In the genomic region with DNA sequence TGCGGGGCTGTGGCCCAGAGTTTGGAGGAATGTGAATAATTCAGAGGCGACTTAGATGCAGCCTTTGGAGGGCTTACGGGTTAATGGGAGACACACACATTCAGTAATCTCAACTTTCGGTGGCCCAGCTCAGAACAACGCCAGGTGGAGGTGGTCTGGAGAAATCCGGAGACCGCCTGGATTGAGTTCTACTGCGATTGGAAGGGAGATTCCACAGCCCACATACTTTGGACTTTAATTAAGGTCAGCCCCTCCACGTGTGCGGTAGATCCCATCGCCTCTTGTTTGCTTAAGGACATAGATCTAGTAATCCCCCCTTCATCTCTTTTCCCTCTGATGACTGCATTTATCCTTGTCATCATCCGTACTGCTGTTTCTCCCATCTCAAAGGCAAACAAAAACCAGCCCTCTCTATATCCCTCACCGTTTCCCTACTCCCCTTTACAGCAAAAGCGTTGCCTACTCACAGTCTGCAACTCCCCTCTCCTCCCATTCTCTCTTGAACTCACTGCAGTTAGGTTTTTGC, we compare ENCODE assay signal across 8 cellular contexts. TPM values are rescaled to one million over a fixed set of nuclear protein-coding genes. Genes with fewer than 3 reads are reported as not detected.
DNase-seq lines count a peak whose midpoint lies in the region; ATAC-seq and TF ChIP-seq lines count a peak whose summit lies in the region.

No MANE protein-coding gene starts in this region.

- H3K4me1 ChIP-seq in CD8-positive, alpha-beta T cell (ENCODE audit: insufficient read depth, low read length), result peaks cover 11% of the 10 kb centered on the region
- H3K4me1 ChIP-seq in skeletal muscle satellite cell (ENCODE audit: control insufficient read depth, insufficient read depth, low read length), result peaks cover 10% of the 10 kb centered on the region

- CTCF ChIA-PET in CD8-positive, alpha-beta T cell (lab: Charles Lee), result interaction anchor here (0.8 to 2.5 kb wide), 4 partner anchors 12 to 154 kb away, joined by 3 to 7 read pairs (median 3); no protein-coding TSS in a partner anchor
- CTCF ChIA-PET in HEK293T (lab: Yijun Ruan, JAX), result interaction anchor here (0.8 kb wide), 1 partner anchor 72 kb away, joined by 4 read pairs; no protein-coding TSS in a partner anchor

- no peaks in the 10 kb centered on the region for H3K27me3 Mint-ChIP-seq in CD8-positive, alpha-beta T cell (ENCODE audit: low read depth)

- H3K4me1 Mint-ChIP-seq in CD8-positive, alpha-beta T cell (ENCODE audit: low read depth), result peaks cover 31% of the 10 kb centered on the region

- H3K27ac ChIP-seq in CD8-positive, alpha-beta T cell (ENCODE audit: low read depth, low read length), result peak overlapping the region; percentile 86

- ATAC-seq in CD8-positive, alpha-beta T cell, result no peak
- ATAC-seq in left ventricle myocardium superior (peak; percentile 2), HG03280 (IDR thresholded peaks at IDR 0.05; ENCODE audit: unreplicated experiment) (no peak), GM21717 (IDR thresholded peaks at IDR 0.05; ENCODE audit: unreplicated experiment) (no peak), GM18511 (IDR thresholded peaks at IDR 0.05; ENCODE audit: unreplicated experiment) (no peak)

- H3K4me2 ChIP-seq in skeletal muscle satellite cell (ENCODE audit: low read length), result peak overlapping the region; percentile 87

- POLR2A ChIA-PET in CD8-positive, alpha-beta T cell (lab: Charles Lee), result interaction anchor here (0.7 to 2.3 kb wide), 22 partner anchors 9 to 750 kb away, joined by 3 to 30 read pairs (median 5); a partner anchor contains a TSS
- POLR2A ChIA-PET in HEK293T (lab: Yijun Ruan, JAX), result interaction anchor here (0.7 to 2.2 kb wide), 27 partner anchors 9 to 377 kb away, joined by 3 to 12 read pairs (median 4); a partner anchor contains a TSS

- peak overlapping the region; percentile 89 for H3K9ac ChIP-seq in skeletal muscle satellite cell (ENCODE audit: low read depth, low read length)

- no peak for DNase-seq in CD8-positive, alpha-beta T cell
- peak; percentile 52 for DNase-seq in HEK293T (ENCODE audit: extremely low spot score)
- DNase-seq in left ventricle myocardium superior, result no peak

- H3K36me3 Mint-ChIP-seq in CD8-positive, alpha-beta T cell, result peaks cover 16% of the 10 kb centered on the region

- no peaks in the 10 kb centered on the region for H3K9me3 ChIP-seq in CD8-positive, alpha-beta T cell (ENCODE audit: low read length)
- H3K9me3 ChIP-seq in skeletal muscle satellite cell (replicated peaks; ENCODE audit: low read length), result no peaks in the 10 kb centered on the region

- H3K9me3 Mint-ChIP-seq in CD8-positive, alpha-beta T cell, result no peaks in the 10 kb centered on the region

- H3K27ac Mint-ChIP-seq in CD8-positive, alpha-beta T cell, result peak overlapping the region; percentile 100

- H3K4me3 ChIP-seq in CD8-positive, alpha-beta T cell (ENCODE audit: low read depth, low read length), result peak overlapping the region; percentile 75
- H3K4me3 ChIP-seq in WI38 (ENCODE audit: low read depth, low read length) (peak overlapping the region; percentile 75), skeletal muscle satellite cell (ENCODE audit: low read length) (peak overlapping the region; percentile 81)

- peaks cover 6% of the 10 kb centered on the region for H3K36me3 ChIP-seq in CD8-positive, alpha-beta T cell (ENCODE audit: insufficient read depth, low read length)
- peaks cover 23% of the 10 kb centered on the region for H3K36me3 ChIP-seq in skeletal muscle satellite cell (ENCODE audit: insufficient read depth, low read length)

- H3K4me3 Mint-ChIP-seq in CD8-positive, alpha-beta T cell, result peak overlapping the region; percentile 99

- TF ChIP-seq CTCF in CD8-positive, alpha-beta T cell (IDR thresholded peaks at IDR 0.05), result no peak
- no peak for TF ChIP-seq CTCF in WI38 (IDR thresholded peaks at IDR 0.05; ENCODE audit: low read depth, low read length)

- intact Hi-C loops in CD8-positive, alpha-beta T cell (cut with DNase I, micrococcal nuclease), result loop anchor here (1.0 to 10.0 kb wide), 15 partner anchors 44 to 751 kb away; a partner anchor contains a TSS
- intact Hi-C loops in left ventricle myocardium superior (cut with micrococcal nuclease), result no loop called here

- no peaks in the 10 kb centered on the region for H3K27me3 ChIP-seq in CD8-positive, alpha-beta T cell (ENCODE audit: insufficient read depth, low read length)
- H3K27me3 ChIP-seq in skeletal muscle satellite cell (ENCODE audit: control insufficient read depth, insufficient read depth, low read length), result no peaks in the 10 kb centered on the region

TF ChIP-seq in HEK293T, 16 proteins besides CTCF, POLR2A, EP300 and RAD21:
- TF ChIP-seq FOXM1 (IDR thresholded peaks at IDR 0.05; ENCODE audit: borderline replicate concordance) (no peak), FOXA1 (IDR thresholded peaks at IDR 0.05) (no peak), ELF4 (IDR thresholded peaks at IDR 0.05) (no peak), BHLHE40 (IDR thresholded peaks at IDR 0.05; ENCODE audit: borderline replicate concordance) (no peak)
TF ChIP-seq in HEK293T: peak in this region for 0.

RNA-seq across cellular contexts. Expression of a gene that starts 0.7 kb away (rescaled TPM):
- total RNA-seq in CD8-positive, alpha-beta T cell, result 100 to 1,000 TPM; 189 to 201 TPM
- total RNA-seq in left ventricle myocardium superior, result 40.5 TPM
- 38.7 and 40.8 TPM in 2 replicates for total RNA-seq in skeletal muscle satellite cell (2012; rRNA removed)

RNA-seq across cellular contexts. Expression of a gene that starts 32.6 kb away (rescaled TPM):
- under 1 TPM; 0.22 to 0.42 TPM for total RNA-seq in CD8-positive, alpha-beta T cell
- 2.0 TPM for total RNA-seq in left ventricle myocardium superior
- total RNA-seq in skeletal muscle satellite cell (2012; rRNA removed), result 0.87 and 1.3 TPM in 2 replicates

RNA-seq across cellular contexts. Expression of a gene that starts 32.7 kb away (rescaled TPM):
- 10 to 100 TPM; 29.9 to 36.0 TPM for total RNA-seq in CD8-positive, alpha-beta T cell
- 2.8 TPM for total RNA-seq in left ventricle myocardium superior
- total RNA-seq in skeletal muscle satellite cell (2012; rRNA removed), result 0.66 and 0.76 TPM in 2 replicates

RNA-seq across cellular contexts. Expression of a gene that starts 58.9 kb away (rescaled TPM):
- 10 to 100 TPM; 30.5 to 30.7 TPM for total RNA-seq in CD8-positive, alpha-beta T cell
- 15.3 TPM for total RNA-seq in left ventricle myocardium superior
- total RNA-seq in skeletal muscle satellite cell (2012; rRNA removed), result 2.8 and 9.8 TPM in 2 replicates
